ENCODE assay signal across 28 cellular contexts in genomic region chrX:93977641-93978040, GRCh38.
"Had no signal": no experiment of that assay in that cellular context is flagged by ENCODE, and none has a peak within 500 bp of the region (broad histone marks: within the 10 kb centered on the region; RNA-seq: fewer than 3 reads in every experiment).

No MANE protein-coding gene starts in this region.

- H3K9ac ChIP-seq: neural progenitor cell, parathyroid adenoma had no signal

- H3K4me1 ChIP-seq: neural progenitor cell, parathyroid adenoma, psoas muscle, right lobe of liver, sigmoid colon, stomach, thyroid gland, tibial nerve, upper lobe of right lung, uterus had no signal

- H3K4me1 Mint-ChIP-seq: natural killer cell; nephron; stimulated activated effector memory CD8-positive, alpha-beta T cell treated with anti-CD3 and anti-CD28 coated beads, Interleukin-12 subunit alpha, Interleukin-12 subunit beta, amount 100 ng/mL, for 72 hours; stimulated activated naive B cell treated with anti-CD40 and anti-IgM and Interleukin-4, amounts not matched to agents 10 μg/mL and 1 μg/mL and 100 μg/mL, for 72 hours had no signal

- H3K4me3 Mint-ChIP-seq: natural killer cell; nephron; neural progenitor cell; stimulated activated effector memory CD8-positive, alpha-beta T cell treated with anti-CD3 and anti-CD28 coated beads, Interleukin-12 subunit alpha, Interleukin-12 subunit beta, amount 100 ng/mL, for 72 hours; stimulated activated naive B cell treated with anti-CD40 and anti-IgM and Interleukin-4, amounts not matched to agents 10 μg/mL and 1 μg/mL and 100 μg/mL, for 72 hours; stimulated activated naive CD8-positive, alpha-beta T cell treated with anti-CD3 and anti-CD28 coated beads, Interleukin-15, Interleukin-2, amounts not matched to agents 100 ng/mL and 50 ng/mL, for 24 hours; type B pancreatic cell had no signal

- H3K36me3 Mint-ChIP-seq: natural killer cell; neural progenitor cell; stimulated activated effector memory CD8-positive, alpha-beta T cell treated with anti-CD3 and anti-CD28 coated beads, Interleukin-12 subunit alpha, Interleukin-12 subunit beta, amount 100 ng/mL, for 72 hours; stimulated activated naive B cell treated with anti-CD40 and anti-IgM and Interleukin-4, amounts not matched to agents 10 μg/mL and 1 μg/mL and 100 μg/mL, for 72 hours; type B pancreatic cell had no signal

- H3K9me3 Mint-ChIP-seq: stimulated activated naive CD8-positive, alpha-beta T cell treated with anti-CD3 and anti-CD28 coated beads, Interleukin-15, Interleukin-2, amounts not matched to agents 100 ng/mL and 50 ng/mL, for 24 hours; type B pancreatic cell had no signal

- H3K79me2 ChIP-seq: parathyroid adenoma had no signal

- H2AFZ ChIP-seq: neural progenitor cell, parathyroid adenoma had no signal

- H3K4me3 ChIP-seq: neural progenitor cell, ovary, psoas muscle, right lobe of liver, sigmoid colon, stomach, thoracic aorta, thyroid gland, tibial nerve, upper lobe of right lung, uterus had no signal

- H3K4me2 ChIP-seq: neural progenitor cell had no signal

- DNase-seq: natural killer cell; occipital lobe; ovary; posterior cingulate gyrus; psoas muscle; right cardiac atrium; right lobe of liver; sigmoid colon; small intestine; stimulated activated CD4-positive, alpha-beta T cell treated with anti-CD3 and anti-CD28 coated beads, Interleukin-15, amount 100 ng/mL, for 24 hours; stimulated activated CD4-positive, alpha-beta T cell treated with anti-CD3 and anti-CD28 coated beads, Interleukin-2, amount 100 ng/mL, for 24 hours; stimulated activated CD4-positive, alpha-beta T cell treated with anti-CD3 and anti-CD28 coated beads, Interleukin-2, amount 100 ng/mL, for 48 hours; stimulated activated CD4-positive, alpha-beta T cell treated with anti-CD3 and anti-CD28 coated beads, Interleukin-4, amount 100 ng/mL, for 24 hours; stimulated activated naive B cell treated with anti-CD40 and anti-IgM and Interleukin-4, amounts not matched to agents 10 μg/mL and 1 μg/mL and 100 μg/mL, for 72 hours; stimulated activated naive CD4-positive, alpha-beta T cell treated with Interleukin-2 at 50 U/mL for 16 hours; stomach; thyroid gland; upper lobe of right lung; uterus had no signal

- H3K27me3 ChIP-seq: neural progenitor cell, ovary, sigmoid colon, stomach, thyroid gland, upper lobe of right lung had no signal

- H3K36me3 ChIP-seq: neural progenitor cell, ovary, right lobe of liver, sigmoid colon, stomach, thoracic aorta, thyroid gland, tibial nerve, upper lobe of right lung, uterus had no signal

- H3K27me3 Mint-ChIP-seq: progenitor cell of endocrine pancreas; stimulated activated naive B cell treated with anti-CD40 and anti-IgM and Interleukin-4, amounts not matched to agents 10 μg/mL and 1 μg/mL and 100 μg/mL, for 72 hours; stimulated activated naive CD8-positive, alpha-beta T cell treated with anti-CD3 and anti-CD28 coated beads, Interleukin-15, Interleukin-2, amounts not matched to agents 100 ng/mL and 50 ng/mL, for 24 hours; type B pancreatic cell had no signal

- FAIRE-seq: small intestine had no signal

- H3K27ac Mint-ChIP-seq: natural killer cell; nephron; neural progenitor cell; progenitor cell of endocrine pancreas; stimulated activated effector memory CD8-positive, alpha-beta T cell treated with anti-CD3 and anti-CD28 coated beads, Interleukin-12 subunit alpha, Interleukin-12 subunit beta, amount 100 ng/mL, for 72 hours; stimulated activated naive B cell treated with anti-CD40 and anti-IgM and Interleukin-4, amounts not matched to agents 10 μg/mL and 1 μg/mL and 100 μg/mL, for 72 hours; stimulated activated naive CD8-positive, alpha-beta T cell treated with anti-CD3 and anti-CD28 coated beads, Interleukin-15, Interleukin-2, amounts not matched to agents 100 ng/mL and 50 ng/mL, for 24 hours; type B pancreatic cell had no signal

- H3K27ac ChIP-seq: neural progenitor cell, ovary, parathyroid adenoma, psoas muscle, right lobe of liver, sigmoid colon, stomach, thoracic aorta, thyroid gland, tibial nerve, upper lobe of right lung, uterus had no signal

- H3K9me3 ChIP-seq: ovary, psoas muscle, thoracic aorta, thyroid gland, tibial nerve, upper lobe of right lung, uterus had no signal
